Comparison of ENCODE assay signal across 8 cellular contexts in genomic region chr1:32816676-32817158, GRCh38. TPM values are rescaled to one million over a fixed set of nuclear protein-coding genes. Genes with fewer than 3 reads are reported as not detected.
A peak's percentile ranks its signal among the peaks of the same experiment; 100 is the strongest.
DNase-seq lines count a peak whose midpoint lies in the region; ATAC-seq and TF ChIP-seq lines count a peak whose summit lies in the region.

No MANE protein-coding gene starts in this region.

- no peaks in the 10 kb centered on the region for H3K27me3 ChIP-seq in CD8-positive, alpha-beta T cell (ENCODE audit: insufficient read depth, low read length)
- H3K27me3 ChIP-seq in adipocyte (replicated peaks; ENCODE audit: control insufficient read depth, insufficient read depth, low read length) (no peaks in the 10 kb centered on the region), prostate gland (replicated peaks; ENCODE audit: insufficient read depth) (no peaks in the 10 kb centered on the region)

- intact Hi-C loops in CD8-positive, alpha-beta T cell (cut with DNase I, micrococcal nuclease): loop anchor here (1.0 to 5.0 kb wide), 18 partner anchors 15 to 1519 kb away; partner anchors contain the start of genes AZIN2 (in 2 of the 2), BSDC1 (in 1 of the 2), CCDC28B (in 1 of the 2) and KPNA6 (in 1 of the 2)
- intact Hi-C loops in left ventricle myocardium superior (cut with micrococcal nuclease) (no loop called here), prostate gland (cut with DNase I) (no loop called here)

- no peaks in the 10 kb centered on the region for H3K9me3 ChIP-seq in CD8-positive, alpha-beta T cell (ENCODE audit: low read length)
- H3K9me3 ChIP-seq in adipocyte (ENCODE audit: control insufficient read depth, low read length) (no peaks in the 10 kb centered on the region), prostate gland (no peaks in the 10 kb centered on the region)

- peak overlapping the region; percentile 86 for H3K4me3 ChIP-seq in CD8-positive, alpha-beta T cell (ENCODE audit: low read depth, low read length)
- H3K4me3 ChIP-seq in adipocyte (ENCODE audit: low read length): peak overlapping the region; percentile 99
- peak overlapping the region; percentile 72 to 95 for H3K4me3 ChIP-seq in prostate gland

- H3K27ac Mint-ChIP-seq in CD8-positive, alpha-beta T cell: peak overlapping the region; percentile 90

- CTCF ChIA-PET in CD8-positive, alpha-beta T cell (lab: Charles Lee): interaction anchor here (0.7 to 1.2 kb wide), 3 partner anchors 14 to 55 kb away, joined by 3 to 4 read pairs (median 4); no protein-coding TSS in a partner anchor

- H3K36me3 ChIP-seq in CD8-positive, alpha-beta T cell (ENCODE audit: insufficient read depth, low read length): peaks cover 4% of the 10 kb centered on the region
- H3K36me3 ChIP-seq in adipocyte (ENCODE audit: control insufficient read depth, insufficient read depth, low read length, severe bottlenecking) (peaks cover 18% of the 10 kb centered on the region), prostate gland (no peaks in the 10 kb centered on the region)

- no peaks in the 10 kb centered on the region for H3K9me3 Mint-ChIP-seq in CD8-positive, alpha-beta T cell

- peak overlapping the region; percentile 100 for H3K9ac ChIP-seq in adipocyte (ENCODE audit: low read length)

- H3K27me3 Mint-ChIP-seq in CD8-positive, alpha-beta T cell (ENCODE audit: low read depth): no peaks in the 10 kb centered on the region

- DNase-seq in CD8-positive, alpha-beta T cell: peak in 1 of 7 experiments; percentile 24
- DNase-seq in LHCN-M2 (ENCODE audit: low read depth) (peak; percentile 44), adipocyte (ENCODE audit: low read depth) (peak; percentile 56), left ventricle myocardium superior (no peak), prostate gland (ENCODE audit: low spot score) (no peak), NCI-H2196 treated with DMSO at 0.1 percent for 48 hours (lab: John Stamatoyannopoulos, UW; ENCODE audit: unreplicated experiment) (no peak), NCI-H1930 (lab: John Stamatoyannopoulos, UW) (no peak)

- no peak for TF ChIP-seq CTCF in CD8-positive, alpha-beta T cell (IDR thresholded peaks at IDR 0.05)
- TF ChIP-seq CTCF in prostate gland (IDR thresholded peaks at IDR 0.05): no peak

- ATAC-seq in CD8-positive, alpha-beta T cell: no peak
- peak; percentile 4 for ATAC-seq in GM19463 (IDR thresholded peaks at IDR 0.05; ENCODE audit: unreplicated experiment)
- peak; percentile 3 for ATAC-seq in left ventricle myocardium superior

- no peak for TF ChIP-seq POLR2A in prostate gland (IDR thresholded peaks at IDR 0.05)

- H3K4me1 Mint-ChIP-seq in CD8-positive, alpha-beta T cell (ENCODE audit: low read depth): peaks cover 65% of the 10 kb centered on the region

- under 1% methylated on average over 15 of the region's 15 CpGs for WGBS in prostate gland

- H3K36me3 Mint-ChIP-seq in CD8-positive, alpha-beta T cell: peaks cover 27% of the 10 kb centered on the region

- POLR2A ChIA-PET in CD8-positive, alpha-beta T cell (lab: Charles Lee): interaction anchor here (0.6 to 1.5 kb wide), 4 partner anchors 16 to 648 kb away, joined by 3 to 5 read pairs (median 3); partner anchors contain the start of genes RBBP4 and ZBTB8OS

- peaks cover 39% of the 10 kb centered on the region for H3K4me1 ChIP-seq in CD8-positive, alpha-beta T cell (ENCODE audit: insufficient read depth, low read length)
- H3K4me1 ChIP-seq in adipocyte (ENCODE audit: control insufficient read depth, insufficient read depth, low read length) (peaks cover 38% of the 10 kb centered on the region), prostate gland (replicated peaks) (no peaks in the 10 kb centered on the region)

- peak overlapping the region; percentile 96 for H3K4me3 Mint-ChIP-seq in CD8-positive, alpha-beta T cell

- H3K27ac ChIP-seq in CD8-positive, alpha-beta T cell (ENCODE audit: low read depth, low read length): peak overlapping the region; percentile 76
- H3K27ac ChIP-seq in prostate gland: peak overlapping the region; percentile 96 to 99

RNA-seq across cellular contexts. Expression of gene YARS1, which starts 0.4 kb away (rescaled TPM):
- 100 to 1,000 TPM; 105 to 114 TPM for total RNA-seq in CD8-positive, alpha-beta T cell
- total RNA-seq in LHCN-M2 (2014; rRNA removed) (57.8 and 64.5 TPM in 2 replicates), left ventricle myocardium superior (32.3 TPM), prostate gland (10 to 100 TPM; 32.0 to 63.5 TPM)
- polyA plus RNA-seq in LHCN-M2 (2012): 62.6 TPM

RNA-seq across cellular contexts. Expression of gene S100PBP, which starts 0.7 kb away (rescaled TPM):
- total RNA-seq in CD8-positive, alpha-beta T cell: 10 to 100 TPM; 21.2 to 26.6 TPM
- total RNA-seq in LHCN-M2 (2014; rRNA removed): 33.7 and 41.0 TPM in 2 replicates
- 12.1 TPM for polyA plus RNA-seq in LHCN-M2 (2012)
- 15.7 TPM for total RNA-seq in left ventricle myocardium superior
- 10 to 100 TPM; 27.1 to 72.5 TPM for total RNA-seq in prostate gland

RNA-seq across cellular contexts. Expression of gene FNDC5, which starts 54.0 kb away (rescaled TPM):
- not detected for total RNA-seq in CD8-positive, alpha-beta T cell
- 8.7 and 28.5 TPM in 2 replicates for total RNA-seq in LHCN-M2 (2014; rRNA removed)
- polyA plus RNA-seq in LHCN-M2 (2012): 18.5 TPM
- total RNA-seq in left ventricle myocardium superior: 156 TPM
- 10 to 100 TPM in 1 of 2 donors, 1 to 10 TPM in 1; 1.5 to 19.1 TPM for total RNA-seq in prostate gland

Comparison
In these comparisons a context has a peak if more than half of its experiments do, and no peak if none do; other contexts are left out.
1. DNase-seq: peak in LHCN-M2 (single experiment) and adipocyte (single experiment); none in left ventricle myocardium superior (single experiment), prostate gland (single experiment), NCI-H2196 treated with DMSO at 0.1 percent for 48 hours (single experiment) and NCI-H1930 (0 of 2).
2. intact Hi-C loops: an anchor here in CD8-positive, alpha-beta T cell (1.0 to 5.0 kb wide); none called in left ventricle myocardium superior and prostate gland.
3. Peak in every context shown above with its lines, with median percentiles within 50 percentile points of each other: H3K4me3 ChIP-seq.